ENCODE assay signal across 12 cellular contexts in the genomic region with DNA sequence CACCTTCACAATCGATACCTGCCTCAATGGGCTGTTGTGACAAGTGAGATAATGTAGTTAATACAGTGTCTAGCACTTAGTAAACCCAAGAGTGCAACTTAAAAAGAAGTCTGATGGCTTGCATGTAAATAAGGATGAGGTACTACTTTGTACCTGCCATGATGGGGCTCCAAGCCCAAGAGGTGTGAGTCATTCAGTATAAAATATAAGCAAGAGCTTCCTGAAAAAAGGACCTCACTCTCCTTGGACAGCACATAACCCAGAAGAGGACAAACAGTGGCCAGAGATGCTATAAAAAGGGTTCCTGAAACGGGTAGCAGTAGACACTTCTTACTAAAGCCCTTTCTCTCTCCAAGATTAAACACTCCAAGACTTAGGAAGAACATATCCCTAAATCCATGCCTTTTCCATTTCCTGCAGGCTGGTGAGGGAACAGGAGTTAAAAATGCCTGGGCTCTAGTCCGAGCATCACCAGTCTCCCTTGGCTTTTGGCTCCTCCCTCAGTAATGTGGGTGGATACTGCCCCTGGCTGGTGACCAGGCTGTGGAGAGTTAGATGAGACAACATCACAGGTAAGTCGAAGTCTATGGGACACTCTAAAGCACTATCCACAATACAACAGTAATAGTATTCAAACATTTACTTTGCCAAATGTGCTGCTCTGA. TPM values are rescaled to one million over a fixed set of nuclear protein-coding genes. Genes with fewer than 3 reads are reported as not detected.
DNase-seq lines count a peak whose midpoint lies in the region; ATAC-seq and TF ChIP-seq lines count a peak whose summit lies in the region.
"Had no signal": no experiment of that assay in that cellular context is flagged by ENCODE, and none has a peak within 500 bp of the region (broad histone marks: within the 10 kb centered on the region; RNA-seq: fewer than 3 reads in every experiment).

No MANE protein-coding gene starts in this region.

- WGBS in neuronal stem cell (ENCODE audit: extremely low coverage in 2 of 2, insufficient read length in 2 of 2, insufficient replicate concordance in 1 of 2), 2 donors = no CpG with 5 or more reads among the region's 4 CpGs

- no peaks in the 10 kb centered on the region for H3K27me3 ChIP-seq in stomach smooth muscle (ENCODE audit: control insufficient read depth in 1 of 2, insufficient read depth in 2 of 2, low read length in 2 of 2)
- H3K27me3 ChIP-seq in neuronal stem cell (ENCODE audit: control insufficient read depth in 3 of 3, insufficient read depth in 3 of 3, low read depth in 1 of 3, low read length in 3 of 3) = no peaks in the 10 kb centered on the region
- H3K27me3 ChIP-seq: neutrophil had no signal

- no peak overlapping the region for H4K91ac ChIP-seq in neuronal stem cell (ENCODE audit: low read depth, low read length, poor library complexity)

- H2BK5ac ChIP-seq in neuronal stem cell (ENCODE audit: low read length) = no peak overlapping the region

- H3K4ac ChIP-seq in neuronal stem cell (ENCODE audit: low read length) = no peak overlapping the region

- H3K27me3 Mint-ChIP-seq in activated naive CD4-positive, alpha-beta T cell treated with anti-CD3 and anti-CD28 coated beads, Interleukin-2, amount 10 ng/mL, durations not matched to agents 7 days and 5 days = no peaks in the 10 kb centered on the region
- no peaks in the 10 kb centered on the region for H3K27me3 Mint-ChIP-seq in activated CD4-positive, alpha-beta memory T cell treated with anti-CD3 and anti-CD28 coated beads, Interleukin-2, amount 10 ng/mL, durations not matched to agents 7 days and 5 days

- H3K23ac ChIP-seq in neuronal stem cell (ENCODE audit: low read depth, low read length, poor library complexity) = no peak overlapping the region

- H3K4me2 ChIP-seq in neuronal stem cell (ENCODE audit: insufficient read depth, low read length, poor library complexity, severe bottlenecking) = no peak overlapping the region

- H4K8ac ChIP-seq in neuronal stem cell (ENCODE audit: low read depth, low read length) = no peak overlapping the region

- H3K9me3 ChIP-seq in stomach smooth muscle (ENCODE audit: control insufficient read depth in 2 of 2, low read length in 2 of 2) = no peaks in the 10 kb centered on the region
- H3K9me3 ChIP-seq in neuronal stem cell (replicated peaks in 1 of 2; ENCODE audit: control insufficient read depth in 2 of 2, insufficient read depth in 1 of 2, low read depth in 1 of 2, low read length in 2 of 2) = no peaks in the 10 kb centered on the region
- H3K9me3 ChIP-seq: neutrophil had no signal

- H3K4me3 ChIP-seq in stomach smooth muscle (ENCODE audit: low read length in 2 of 2) = no peak overlapping the region
- H3K4me3 ChIP-seq in neuronal stem cell (ENCODE audit: low read length in 2 of 2) = no peak overlapping the region

- peaks cover 4% of the 10 kb centered on the region for H3K79me1 ChIP-seq in neuronal stem cell (ENCODE audit: low read depth, low read length)

- no peak overlapping the region for H2AK5ac ChIP-seq in neuronal stem cell (ENCODE audit: low read depth, low read length)

- H3K27ac Mint-ChIP-seq in activated naive CD4-positive, alpha-beta T cell treated with anti-CD3 and anti-CD28 coated beads, Interleukin-2, amount 10 ng/mL, durations not matched to agents 7 days and 5 days = peak overlapping the region; percentile 67
- peak overlapping the region; percentile 61 for H3K27ac Mint-ChIP-seq in activated CD4-positive, alpha-beta memory T cell treated with anti-CD3 and anti-CD28 coated beads, Interleukin-2, amount 10 ng/mL, durations not matched to agents 7 days and 5 days

- no peak overlapping the region for H3K14ac ChIP-seq in neuronal stem cell (ENCODE audit: low read length)

- no peaks in the 10 kb centered on the region for H3K9me3 Mint-ChIP-seq in activated naive CD4-positive, alpha-beta T cell treated with anti-CD3 and anti-CD28 coated beads, Interleukin-2, amount 10 ng/mL, durations not matched to agents 7 days and 5 days
- no peaks in the 10 kb centered on the region for H3K9me3 Mint-ChIP-seq in activated CD4-positive, alpha-beta memory T cell treated with anti-CD3 and anti-CD28 coated beads, Interleukin-2, amount 10 ng/mL, durations not matched to agents 7 days and 5 days

- no peak overlapping the region for H2BK120ac ChIP-seq in neuronal stem cell (ENCODE audit: low read depth, low read length)

- no peak overlapping the region for H3K18ac ChIP-seq in neuronal stem cell (ENCODE audit: low read length)

- H3K9ac ChIP-seq in stomach smooth muscle (ENCODE audit: low read length in 2 of 2) (no peak overlapping the region), neuronal stem cell (ENCODE audit: low read depth, low read length, poor library complexity) (no peak overlapping the region)

- no peak for DNase-seq in activated naive CD4-positive, alpha-beta T cell treated with anti-CD3 and anti-CD28 coated beads, Interleukin-2, amount 10 ng/mL, durations not matched to agents 7 days and 5 days
- DNase-seq in activated naive CD4-positive, alpha-beta T cell treated with anti-CD3 and anti-CD28 coated beads, Interleukin-2, amount 50 U/mL, for 16 hours = no peak
- no peak for DNase-seq in activated CD4-positive, alpha-beta memory T cell treated with anti-CD3 and anti-CD28 coated beads, Interleukin-2, amount 10 ng/mL, durations not matched to agents 7 days and 5 days
- DNase-seq in kidney tubule cell (ENCODE audit: low spot score) (peak; percentile 55), neuronal stem cell (ENCODE audit: low spot score) (no peak)
- DNase-seq: NCI-H2029 treated with DMSO at 0.1 percent for 48 hours; stimulated activated CD4-positive, alpha-beta T cell treated with anti-CD3 and anti-CD28 coated beads, Interleukin-2, amount 100 ng/mL, for 24 hours; T-helper 2 cell had no signal

- H3K4me1 Mint-ChIP-seq in activated naive CD4-positive, alpha-beta T cell treated with anti-CD3 and anti-CD28 coated beads, Interleukin-2, amount 10 ng/mL, durations not matched to agents 7 days and 5 days = peaks cover 62% of the 10 kb centered on the region
- H3K4me1 Mint-ChIP-seq in activated CD4-positive, alpha-beta memory T cell treated with anti-CD3 and anti-CD28 coated beads, Interleukin-2, amount 10 ng/mL, durations not matched to agents 7 days and 5 days = peaks cover 70% of the 10 kb centered on the region

- H3K27ac ChIP-seq in stomach smooth muscle (ENCODE audit: low read length) (peak overlapping the region; percentile 62), neuronal stem cell (replicated peaks; ENCODE audit: low read length) (no peak overlapping the region)
- H3K27ac ChIP-seq: neutrophil had no signal

- H3K36me3 Mint-ChIP-seq in activated naive CD4-positive, alpha-beta T cell treated with anti-CD3 and anti-CD28 coated beads, Interleukin-2, amount 10 ng/mL, durations not matched to agents 7 days and 5 days = peaks cover 32% of the 10 kb centered on the region
- H3K36me3 Mint-ChIP-seq in activated CD4-positive, alpha-beta memory T cell treated with anti-CD3 and anti-CD28 coated beads, Interleukin-2, amount 10 ng/mL, durations not matched to agents 7 days and 5 days (ENCODE audit: low read depth) = peaks cover 46% of the 10 kb centered on the region

- H3K36me3 ChIP-seq in stomach smooth muscle (ENCODE audit: control insufficient read depth in 2 of 2, insufficient read depth in 2 of 2, low read length in 2 of 2) = no peaks in the 10 kb centered on the region
- H3K36me3 ChIP-seq in neuronal stem cell (replicated peaks in 1 of 2; ENCODE audit: control insufficient read depth in 2 of 2, insufficient read depth in 2 of 2, low read length in 2 of 2) = peaks cover 0 to 42% of the 10 kb centered on the region in 2 donors

- no peak for ATAC-seq in GM18505 (IDR thresholded peaks at IDR 0.05; ENCODE audit: unreplicated experiment)
- ATAC-seq in GM18498 (IDR thresholded peaks at IDR 0.05; ENCODE audit: unreplicated experiment) = no peak

- H3K4me1 ChIP-seq in stomach smooth muscle (ENCODE audit: control insufficient read depth, insufficient read depth, low read length) (peaks cover 60% of the 10 kb centered on the region), neuronal stem cell (ENCODE audit: control insufficient read depth in 2 of 2, insufficient read depth in 1 of 2, low read depth in 1 of 2, low read length in 2 of 2) (peaks cover 5 to 26% of the 10 kb centered on the region in 2 donors)

- H2BK12ac ChIP-seq in neuronal stem cell (ENCODE audit: low read length) = no peak overlapping the region

- no peak overlapping the region for H2AFZ ChIP-seq in neuronal stem cell (ENCODE audit: low read length)

- TF ChIP-seq POLR2A in GM18505 (IDR thresholded peaks at IDR 0.05; ENCODE audit: borderline replicate concordance, extremely low read depth, insufficient read depth, insufficient read length) = no peak

- H3K4me3 Mint-ChIP-seq in activated naive CD4-positive, alpha-beta T cell treated with anti-CD3 and anti-CD28 coated beads, Interleukin-2, amount 10 ng/mL, durations not matched to agents 7 days and 5 days = no peak overlapping the region
- no peak overlapping the region for H3K4me3 Mint-ChIP-seq in activated CD4-positive, alpha-beta memory T cell treated with anti-CD3 and anti-CD28 coated beads, Interleukin-2, amount 10 ng/mL, durations not matched to agents 7 days and 5 days

- no peak overlapping the region for H2BK15ac ChIP-seq in neuronal stem cell (ENCODE audit: low read length)

- CTCF ChIA-PET in activated naive CD4-positive, alpha-beta T cell treated with anti-CD3 and anti-CD28 coated beads, Interleukin-2, amount 10 ng/mL, durations not matched to agents 7 days and 5 days (lab: Charles Lee) = interaction anchor here (1.0 to 1.6 kb wide), 4 partner anchors 11 to 129 kb away, joined by 3 to 4 read pairs (median 3); no protein-coding TSS in a partner anchor
- CTCF ChIA-PET in activated CD4-positive, alpha-beta memory T cell treated with anti-CD3 and anti-CD28 coated beads, Interleukin-2, amount 10 ng/mL, durations not matched to agents 7 days and 5 days (lab: Charles Lee) = interaction anchor here (0.6 to 2.4 kb wide), 3 partner anchors 58 to 334 kb away, joined by 3 to 6 read pairs (median 6); no protein-coding TSS in a partner anchor

- POLR2A ChIA-PET in activated CD4-positive, alpha-beta memory T cell treated with anti-CD3 and anti-CD28 coated beads, Interleukin-2, amount 10 ng/mL, durations not matched to agents 7 days and 5 days (lab: Charles Lee) = interaction anchor here (3.5 kb wide), 1 partner anchor 39 kb away, joined by 19 read pairs; no protein-coding TSS in a partner anchor

RNA-seq across cellular contexts. Expression of a gene that starts 4.2 kb away (rescaled TPM):
- 100 to 1,000 TPM; 153 to 154 TPM for total RNA-seq in activated CD4-positive, alpha-beta memory T cell treated with anti-CD3 and anti-CD28 coated beads, Interleukin-2, amount 10 ng/mL, durations not matched to agents 7 days and 5 days
- 261 TPM for polyA plus RNA-seq in neuronal stem cell (2013, experiment 1 of 2)
- 262 TPM for polyA plus RNA-seq in neuronal stem cell (2013, experiment 2 of 2)

RNA-seq across cellular contexts. Expression of a gene that starts 44.8 kb away (rescaled TPM):
- 10 to 100 TPM; 30.3 to 32.3 TPM for total RNA-seq in activated CD4-positive, alpha-beta memory T cell treated with anti-CD3 and anti-CD28 coated beads, Interleukin-2, amount 10 ng/mL, durations not matched to agents 7 days and 5 days
- polyA plus RNA-seq in neuronal stem cell (2013, experiment 1 of 2) = 29.7 TPM
- 29.3 TPM for polyA plus RNA-seq in neuronal stem cell (2013, experiment 2 of 2)
